In genomic region chr22:41525450-41526225, GRCh38 we compare ENCODE assay signal across 2 cellular contexts.
TF ChIP-seq lines count a peak whose summit lies in the region.

No MANE protein-coding gene starts in this region.

TF ChIP-seq in K562, 482 proteins besides CTCF, POLR2A, EP300 and RAD21:
- TF ChIP-seq POLR2G (IDR thresholded peaks at IDR 0.05; ENCODE audit: low read depth, low read length) (peak; percentile 71), ZNF551 (CRISPR knock-in tag; IDR thresholded peaks at IDR 0.05) (no peak), TAL1 (IDR thresholded peaks at IDR 0.05) (no peak), MTA1 (IDR thresholded peaks at IDR 0.05; ENCODE audit: borderline replicate concordance) (no peak), PTBP1 (IDR thresholded peaks at IDR 0.05; ENCODE audit: low read depth, low read length) (0 out of 2 replicates have a peak, but pooled peaks have one; percentile 23), PCBP2 (IDR thresholded peaks at IDR 0.05; ENCODE audit: low read depth, low read length, poor library complexity, severe bottlenecking) (no peak), BACH1 (tag; IDR thresholded peaks at IDR 0.05) (no peak), FOXJ2 (tag; IDR thresholded peaks at IDR 0.05) (no peak), SMARCA4 (IDR thresholded peaks at IDR 0.05) (no peak)

TF ChIP-seq in HEK293T, 16 proteins besides CTCF, POLR2A, EP300 and RAD21:
- TF ChIP-seq CTBP1 (IDR thresholded peaks at IDR 0.05; ENCODE audit: borderline replicate concordance) (no peak), ELF4 (IDR thresholded peaks at IDR 0.05) (no peak), L3MBTL2 (conservative IDR thresholded peaks at IDR 0.05) (no peak), FOXA1 (IDR thresholded peaks at IDR 0.05) (no peak), HDGF (IDR thresholded peaks at IDR 0.05; ENCODE audit: borderline replicate concordance) (no peak), FOXK2 (IDR thresholded peaks at IDR 0.05) (no peak), NFRKB (IDR thresholded peaks at IDR 0.05) (no peak), LEF1 (IDR thresholded peaks at IDR 0.05; ENCODE audit: borderline replicate concordance) (no peak), ZNF384 (IDR thresholded peaks at IDR 0.05) (no peak), FOXM1 (IDR thresholded peaks at IDR 0.05; ENCODE audit: borderline replicate concordance) (no peak), SUZ12 (IDR thresholded peaks at IDR 0.05) (no peak)
TF ChIP-seq in HEK293T: peak in this region for 0.
